ENCODE assay signal across 7 cellular contexts in genomic region chr19:41376998-41377365, GRCh38. TPM values are rescaled to one million over a fixed set of nuclear protein-coding genes. Genes with fewer than 3 reads are reported as not detected.
DNase-seq lines count a peak whose midpoint lies in the region; TF ChIP-seq lines count a peak whose summit lies in the region.
"Had no signal": no experiment of that assay in that cellular context is flagged by ENCODE, and none has a peak within 500 bp of the region (broad histone marks: within the 10 kb centered on the region; RNA-seq: fewer than 3 reads in every experiment).

No MANE protein-coding gene starts in this region.

- H3K27ac Mint-ChIP-seq in IgD-negative memory B cell: no peak overlapping the region

- peak overlapping the region; percentile 55 to 74 for H3K9ac ChIP-seq in colonic mucosa (ENCODE audit: low read depth in 2 of 2, low read length in 2 of 2)

- peak overlapping the region; percentile 53 for H3K4me3 ChIP-seq in colonic mucosa
- H3K4me3 ChIP-seq in ovary: peak overlapping the region; percentile 52
- no peak overlapping the region for H3K4me3 ChIP-seq in SJCRH30

- H3K27ac ChIP-seq in colonic mucosa (peak overlapping the region; percentile 5), ovary (peak overlapping the region; percentile 41 to 53), SJCRH30 (no peak overlapping the region)

- H3K4me1 Mint-ChIP-seq in IgD-negative memory B cell: peaks cover 10 to 14% (median 12%) of the 10 kb centered on the region in 3 donors

- H3K9me3 ChIP-seq in colonic mucosa: no peaks in the 10 kb centered on the region
- H3K9me3 ChIP-seq in ovary: no peaks in the 10 kb centered on the region
- no peaks in the 10 kb centered on the region for H3K9me3 ChIP-seq in SJCRH30 (replicated peaks)

- H3K9me3 Mint-ChIP-seq in IgD-negative memory B cell: no peaks in the 10 kb centered on the region

- DNase-seq in colonic mucosa (no peak), ovary (no peak), SJCRH30 (no peak), cerebellar cortex (ENCODE audit: low spot score) (no peak), T-helper 9 cell (no peak)
- DNase-seq: HCEC 1CT had no signal

- H3K27me3 ChIP-seq in colonic mucosa (no peaks in the 10 kb centered on the region), ovary (no peaks in the 10 kb centered on the region), SJCRH30 (no peaks in the 10 kb centered on the region)

- H3K27me3 Mint-ChIP-seq in IgD-negative memory B cell: peaks cover 5% of the 10 kb centered on the region

- H3K4me1 ChIP-seq in colonic mucosa: no peaks in the 10 kb centered on the region
- H3K4me1 ChIP-seq in ovary (ENCODE audit: insufficient read depth): peaks cover 8% of the 10 kb centered on the region
- H3K4me1 ChIP-seq in SJCRH30: peaks cover 23% of the 10 kb centered on the region

- TF ChIP-seq POLR2A in ovary (IDR thresholded peaks at IDR 0.05): no peak

- peaks cover 4% of the 10 kb centered on the region for H3K36me3 Mint-ChIP-seq in IgD-negative memory B cell

- TF ChIP-seq EP300 in ovary (IDR thresholded peaks at IDR 0.05): no peak

- WGBS in ovary, 3 donors: 56 to 59% (median 58%) methylated on average over 8 of the region's 8 CpGs

- no peaks in the 10 kb centered on the region for H3K36me3 ChIP-seq in colonic mucosa
- no peaks in the 10 kb centered on the region for H3K36me3 ChIP-seq in ovary
- no peaks in the 10 kb centered on the region for H3K36me3 ChIP-seq in SJCRH30

- peak overlapping the region in 3 of 4 donors; percentile 76 to 89 (median 79) for H3K4me3 Mint-ChIP-seq in IgD-negative memory B cell

- TF ChIP-seq CTCF in colonic mucosa (IDR thresholded peaks at IDR 0.05): no peak
- no peak for TF ChIP-seq CTCF in ovary (IDR thresholded peaks at IDR 0.05)

- intact Hi-C loops in colonic mucosa (cut with DNase I): no loop called here
- intact Hi-C loops in ovary (cut with DNase I): no loop called here

RNA-seq across cellular contexts. Expression of gene TMEM91, which starts 0.6 kb away (rescaled TPM):
- polyA plus RNA-seq in IgD-negative memory B cell: 1.8 TPM
- 1 to 10 TPM; 2.0 to 3.6 TPM for total RNA-seq in colonic mucosa
- 10 to 100 TPM in 3 of 7 donors, 1 to 10 TPM in 4; 6.5 to 22.3 (median 9.9) TPM for total RNA-seq in ovary
- polyA plus RNA-seq in ovary: 10 to 100 TPM in 1 of 2 donors, 1 to 10 TPM in 1; 6.2 to 16.1 TPM
- total RNA-seq in SJCRH30 (2014; rRNA removed; shearing (Covaris generic)): 1.6 and 1.7 TPM in 2 replicates

RNA-seq across cellular contexts. Expression of gene B9D2, which starts 13.0 kb away (rescaled TPM):
- polyA plus RNA-seq in IgD-negative memory B cell (10.5 TPM), ovary (1 to 10 TPM in 1 of 2 donors, under 1 TPM in 1; 0.83 to 7.2 TPM)
- total RNA-seq in colonic mucosa (10 to 100 TPM in 1 of 2 donors, 1 to 10 TPM in 1; 8.4 to 10.4 TPM), ovary (1 to 10 TPM; 2.6 to 6.5 (median 4.7) TPM)
- 2.8 and 2.9 TPM in 2 replicates for total RNA-seq in SJCRH30 (2014; rRNA removed; shearing (Covaris generic))

RNA-seq across cellular contexts. Expression of gene EXOSC5, which starts 20.2 kb away (rescaled TPM):
- polyA plus RNA-seq in IgD-negative memory B cell (75.1 TPM), ovary (10 to 100 TPM in 1 of 2 donors, 1 to 10 TPM in 1; 1.5 to 24.6 TPM)
- total RNA-seq in colonic mucosa (10 to 100 TPM; 11.5 to 33.5 TPM), ovary (10 to 100 TPM in 4 of 7 donors, 1 to 10 TPM in 3; 6.6 to 25.0 (median 13.8) TPM)
- 59.9 and 68.6 TPM in 2 replicates for total RNA-seq in SJCRH30 (2014; rRNA removed; shearing (Covaris generic))

RNA-seq across cellular contexts. Expression of gene BCKDHA, which starts 20.6 kb away (rescaled TPM):
- polyA plus RNA-seq in IgD-negative memory B cell: 63.4 TPM
- total RNA-seq in colonic mucosa: 10 to 100 TPM; 18.8 to 31.7 TPM
- total RNA-seq in ovary: 10 to 100 TPM; 14.3 to 31.6 (median 19.0) TPM
- polyA plus RNA-seq in ovary: 10 to 100 TPM in 1 of 2 donors, 1 to 10 TPM in 1; 3.8 to 43.8 TPM
- total RNA-seq in SJCRH30 (2014; rRNA removed; shearing (Covaris generic)): 59.3 and 64.2 TPM in 2 replicates

RNA-seq across cellular contexts. Expression of gene TGFB1, which starts 23.3 kb away (rescaled TPM):
- 49.3 TPM for polyA plus RNA-seq in IgD-negative memory B cell
- 10 to 100 TPM in 1 of 2 donors, 1 to 10 TPM in 1; 7.7 to 14.6 TPM for total RNA-seq in colonic mucosa
- 10 to 100 TPM in 6 of 7 donors, 1 to 10 TPM in 1; 9.1 to 31.8 (median 22.1) TPM for total RNA-seq in ovary
- 10 to 100 TPM; 14.2 to 18.1 TPM for polyA plus RNA-seq in ovary
- total RNA-seq in SJCRH30 (2014; rRNA removed; shearing (Covaris generic)): 11.0 and 12.7 TPM in 2 replicates
